22 cellular contexts compared by ENCODE assay signal in genomic region chr2:69495008-69495407, GRCh38.
"Had no signal": no experiment of that assay in that cellular context is flagged by ENCODE, and none has a peak within 500 bp of the region (broad histone marks: within the 10 kb centered on the region; RNA-seq: fewer than 3 reads in every experiment).

No MANE protein-coding gene starts in this region.

- ATAC-seq: activated T-cell treated with anti-CD3 and anti-CD28 coated beads, Interleukin-2, amount 50 U/mL, for 4 hours; foreskin keratinocyte; left lobe of liver; upper lobe of right lung; WTC11 had no signal

- DNase-seq: activated CD8-positive, alpha-beta memory T cell treated with anti-CD3 and anti-CD28 coated beads, Interleukin-2, amount 50 U/mL, for 48 hours; activated gamma-delta T cell; activated naive CD4-positive, alpha-beta T cell treated with anti-CD3 and anti-CD28 coated beads, Interleukin-2, amount 50 U/mL, for 16 hours; activated T-cell treated with anti-CD3 and anti-CD28 coated beads, Interleukin-2, amount 50 U/mL, for 4 hours; cortex of kidney; erythroblast; foreskin keratinocyte; mammary epithelial cell; ovary; spleen; stimulated activated CD4-positive, alpha-beta T cell treated with anti-CD3 and anti-CD28 coated beads, Interleukin-4, amount 100 ng/mL, for 1 hour; stimulated activated naive CD4-positive, alpha-beta T cell treated with Interleukin-2 at 50 U/mL for 16 hours; substantia nigra; T-helper 1 cell; T-helper 9 cell; thyroid gland; upper lobe of right lung had no signal

- H3K9me3 ChIP-seq: breast epithelium, neutrophil, ovary, prostate gland, spleen, thyroid gland, upper lobe of right lung had no signal

- H3K27ac ChIP-seq: breast epithelium, foreskin keratinocyte, neutrophil, ovary, prostate gland, spleen, upper lobe of right lung had no signal

- H3K27me3 ChIP-seq: breast epithelium, foreskin keratinocyte, neutrophil, ovary, spleen, thyroid gland, upper lobe of right lung had no signal

- H3K4me1 ChIP-seq: breast epithelium, foreskin keratinocyte, prostate gland, thyroid gland, upper lobe of right lung had no signal

- H3K36me3 ChIP-seq: breast epithelium, ovary, prostate gland had no signal

- H3K4me3 ChIP-seq: breast epithelium, ovary, prostate gland, spleen, thyroid gland, upper lobe of right lung had no signal
